25 cellular contexts compared by ENCODE assay signal in genomic region chr4:41658106-41658505, GRCh38.
A peak's percentile ranks its signal among the peaks of the same experiment; 100 is the strongest.
DNase-seq lines count a peak whose midpoint lies in the region; ATAC-seq, FAIRE-seq and TF ChIP-seq lines count a peak whose summit lies in the region.
"Had no signal": no experiment of that assay in that cellular context is flagged by ENCODE, and none has a peak within 500 bp of the region (broad histone marks: within the 10 kb centered on the region; RNA-seq: fewer than 3 reads in every experiment).

No MANE protein-coding gene starts in this region.

- H3K9me2 ChIP-seq in PC-3 (replicated peaks; ENCODE audit: low read length): no peaks in the 10 kb centered on the region

- no peaks in the 10 kb centered on the region for H4K20me1 ChIP-seq in PC-3 (ENCODE audit: low read length)

- no peak; the same call in 1 of the 2 replicates for ATAC-seq in PC-3
- ATAC-seq: activated CD8-positive, alpha-beta T cell treated with anti-CD3 and anti-CD28 coated beads, Interleukin-2, amount 10 ng/mL, durations not matched to agents 7 days and 5 days; HepG2; Panc1 had no signal

- H3K4me2 ChIP-seq in PC-3 (ENCODE audit: low read length) (no peak overlapping the region), mesendoderm (ENCODE audit: low read length) (no peak overlapping the region)

- no peak for FAIRE-seq in small intestine (lab: Jason Lieb, UNC)
- FAIRE-seq: G401.6, H54, HepG2, TTC549 had no signal

- H3K79me1 ChIP-seq in mesendoderm (ENCODE audit: low read length): no peaks in the 10 kb centered on the region

- H3K27me3 ChIP-seq in PC-3 (ENCODE audit: low read length): no peaks in the 10 kb centered on the region
- H3K27me3 ChIP-seq in mesendoderm (ENCODE audit: insufficient read depth, low read length, poor library complexity): no peaks in the 10 kb centered on the region
- no peaks in the 10 kb centered on the region for H3K27me3 ChIP-seq in small intestine (ENCODE audit: control insufficient read depth in 2 of 2, insufficient read depth in 2 of 2, low read length in 2 of 2)
- H3K27me3 ChIP-seq in breast epithelium: no peaks in the 10 kb centered on the region
- H3K27me3 ChIP-seq: neutrophil, SJCRH30 had no signal

- H3K9me3 ChIP-seq in PC-3 (ENCODE audit: low read length) (no peaks in the 10 kb centered on the region), small intestine (ENCODE audit: control insufficient read depth, low read depth) (no peaks in the 10 kb centered on the region), breast epithelium (no peaks in the 10 kb centered on the region)
- H3K9me3 ChIP-seq: neutrophil, prostate gland, SJCRH30 had no signal

- no CpG with 5 or more reads among the region's 7 CpGs for WGBS in mesendoderm (ENCODE audit: extremely low coverage, insufficient coverage, low lambda C conversion rate)
- 53 to 63% (median 57%) methylated on average over 7 of the region's 7 CpGs for WGBS in small intestine, 3 donors

- H3K36me3 ChIP-seq in PC-3 (ENCODE audit: low read depth, low read length) (no peaks in the 10 kb centered on the region; the same call in 1 of the 2 replicates), mesendoderm (ENCODE audit: control insufficient read depth, insufficient read depth, low read length) (no peaks in the 10 kb centered on the region), small intestine (ENCODE audit: control insufficient read depth in 2 of 2, insufficient read depth in 2 of 2, low read length in 2 of 2) (no peaks in the 10 kb centered on the region), breast epithelium (no peaks in the 10 kb centered on the region)
- H3K36me3 ChIP-seq: neutrophil, prostate gland had no signal

- H3K4me3 ChIP-seq in LNCaP clone FGC (ENCODE audit: low read depth, low read length) (no peak overlapping the region), PC-3 (ENCODE audit: low read length) (no peak overlapping the region), mesendoderm (ENCODE audit: low read length) (no peak overlapping the region), small intestine (ENCODE audit: low read depth in 1 of 2, low read length in 2 of 2) (no peak overlapping the region), breast epithelium (no peak overlapping the region)
- H3K4me3 ChIP-seq: prostate gland, SJCRH30 had no signal

- no peak for TF ChIP-seq POLR2A in breast epithelium (IDR thresholded peaks at IDR 0.05)

- intact Hi-C loops in PC-3 (cut with micrococcal nuclease): loop anchor here (5.0 kb wide), 1 partner anchor 46 kb away; no protein-coding TSS in a partner anchor
- intact Hi-C loops in breast epithelium (cut with DNase I; ENCODE audit: low total_unique reads): no loop called here

- POLR2A ChIA-PET in PC-3 (lab: Charles Lee; ENCODE audit: unreplicated experiment): no interaction called here

- DNase-seq in DMS 273 (lab: John Stamatoyannopoulos, UW; ENCODE audit: unreplicated experiment): peak; percentile 7
- no peak for DNase-seq in DMS 273 treated with DMSO at 0.1 percent for 48 hours (lab: John Stamatoyannopoulos, UW)
- DNase-seq in LNCaP clone FGC (ENCODE audit: low read depth): peak; percentile 21
- peak; percentile 31 for DNase-seq in PC-3
- peak; percentile 19 for DNase-seq in mesendoderm
- DNase-seq in small intestine: no peak
- DNase-seq in NCI-H2107 (lab: John Stamatoyannopoulos, UW): no peak
- DNase-seq in breast epithelium (ENCODE audit: low spot score in 2 of 2): no peak
- DNase-seq: 8988T; activated CD8-positive, alpha-beta T cell treated with anti-CD3 and anti-CD28 coated beads, Interleukin-2, amount 10 ng/mL, durations not matched to agents 7 days and 5 days; activated effector memory CD4-positive, alpha-beta T cell treated with anti-CD3 and anti-CD28 coated beads, Interleukin-2, amount 50 U/mL, for 16 hours; activated T-cell treated with anti-CD3 and anti-CD28 coated beads for 4 hours; CD4-positive, alpha-beta T cell; NCI-H2227 treated with DMSO at 0.1 percent for 48 hours; SJCRH30; stimulated activated CD4-positive, alpha-beta T cell treated with anti-CD3 and anti-CD28 coated beads, Interleukin-1b, Interleukin-23, amount 100 ng/mL, for 48 hours had no signal

- CTCF ChIA-PET in PC-3 (lab: Charles Lee): no interaction called here

- H3K79me2 ChIP-seq in PC-3 (ENCODE audit: low read length): no peaks in the 10 kb centered on the region
- H3K79me2 ChIP-seq in mesendoderm (ENCODE audit: control insufficient read depth, insufficient read depth, low read length): no peaks in the 10 kb centered on the region

- no peak overlapping the region for H3K23ac ChIP-seq in mesendoderm (ENCODE audit: low read length)

- H3K4me1 ChIP-seq in PC-3 (ENCODE audit: insufficient read depth, low read length) (peaks cover 39% of the 10 kb centered on the region), mesendoderm (ENCODE audit: control insufficient read depth, low read depth, low read length) (no peaks in the 10 kb centered on the region), small intestine (ENCODE audit: control insufficient read depth in 2 of 2, insufficient read depth in 1 of 2, low read depth in 1 of 2, low read length in 1 of 2) (no peaks in the 10 kb centered on the region), breast epithelium (no peaks in the 10 kb centered on the region)
- H3K4me1 ChIP-seq: prostate gland had no signal

- H2AFZ ChIP-seq in PC-3 (ENCODE audit: low read length): no peak overlapping the region

- TF ChIP-seq CTCF in LNCaP clone FGC (IDR thresholded peaks at IDR 0.05; ENCODE audit: control insufficient read depth, extremely low read depth, insufficient read depth) (no peak), PC-3 (conservative IDR thresholded peaks at IDR 0.05; ENCODE audit: low read depth, low read length) (no peak), breast epithelium (IDR thresholded peaks at IDR 0.05) (no peak)

- H2BK120ac ChIP-seq in mesendoderm (ENCODE audit: low read depth, low read length): no peak overlapping the region

- H3K18ac ChIP-seq in mesendoderm (ENCODE audit: low read length): no peak overlapping the region

- no peak overlapping the region for H3K4ac ChIP-seq in mesendoderm (ENCODE audit: low read depth, low read length)

- no peak overlapping the region for H4K8ac ChIP-seq in mesendoderm (ENCODE audit: low read depth, low read length)

- no peak overlapping the region for H3K56ac ChIP-seq in mesendoderm (ENCODE audit: low read length)

- no peak overlapping the region for H2BK5ac ChIP-seq in mesendoderm (ENCODE audit: low read length)

- H3F3A ChIP-seq in PC-3 (ENCODE audit: low read length, unreplicated experiment): no peaks in the 10 kb centered on the region

- H2BK15ac ChIP-seq in mesendoderm (replicated peaks; ENCODE audit: low read depth): no peak overlapping the region

- BruUV-seq in PC-3 (replicated peaks; lab: Mats Ljungman, UMichigan): no TSS peak

- no peak overlapping the region for H4K5ac ChIP-seq in mesendoderm (ENCODE audit: low read length)

- H3K27ac ChIP-seq in PC-3 (ENCODE audit: low read length) (no peak overlapping the region), mesendoderm (ENCODE audit: low read depth, low read length) (no peak overlapping the region), small intestine (ENCODE audit: low read depth in 1 of 2, low read length in 1 of 2) (no peak overlapping the region), breast epithelium (no peak overlapping the region)
- H3K27ac ChIP-seq: epithelial cell of prostate, HL-60, neutrophil, prostate gland, SJCRH30 had no signal

- H3K9ac ChIP-seq in PC-3 (ENCODE audit: low read length): no peak overlapping the region
- no peak overlapping the region for H3K9ac ChIP-seq in mesendoderm (ENCODE audit: low read length)

- no peak overlapping the region for H2AK5ac ChIP-seq in mesendoderm (ENCODE audit: low read length)

Comparison
In these comparisons a context has a peak if more than half of its experiments do, and no peak if none do; other contexts are left out.
1. DNase-seq: peak in DMS 273 (single experiment), LNCaP clone FGC (single experiment), PC-3 (single experiment) and mesendoderm (single experiment); none in DMS 273 treated with DMSO at 0.1 percent for 48 hours (single experiment), small intestine (single experiment), NCI-H2107 (single experiment) and breast epithelium (0 of 2).